ENCODE assay signal across 1 cellular context in genomic region chr2:10407432-10407831, GRCh38.
TF ChIP-seq lines count a peak whose summit lies in the region.

No MANE protein-coding gene starts in this region.

TF ChIP-seq in liver, 16 proteins besides CTCF, POLR2A, EP300 and RAD21 (continued from another document):
- TF ChIP-seq ZBTB33 (IDR thresholded peaks at IDR 0.05), result no peak
